In genomic region chr15:78314181-78314581, GRCh38 we compare ENCODE assay signal across 19 cellular contexts. TPM values are rescaled to one million over a fixed set of nuclear protein-coding genes. Genes with fewer than 3 reads are reported as not detected.
DNase-seq lines count a peak whose midpoint lies in the region; ATAC-seq and TF ChIP-seq lines count a peak whose summit lies in the region.
"Had no signal": no experiment of that assay in that cellular context is flagged by ENCODE, and none has a peak within 500 bp of the region (broad histone marks: within the 10 kb centered on the region; RNA-seq: fewer than 3 reads in every experiment).

No MANE protein-coding gene starts in this region.

- H2AFZ ChIP-seq in neuronal stem cell (ENCODE audit: low read length), result peak overlapping the region; percentile 86

- no peak overlapping the region for H3K14ac ChIP-seq in neuronal stem cell (ENCODE audit: low read length)

- H3K36me3 ChIP-seq in HEK293 (ENCODE audit: control insufficient read depth in 2 of 2, insufficient read depth in 1 of 2, low read length in 2 of 2) (no peaks in the 10 kb centered on the region), endodermal cell (ENCODE audit: control insufficient read depth, insufficient read depth, low read length) (no peaks in the 10 kb centered on the region), neuronal stem cell (replicated peaks in 1 of 2; ENCODE audit: control insufficient read depth in 2 of 2, insufficient read depth in 2 of 2, low read length in 2 of 2) (no peaks in the 10 kb centered on the region), upper lobe of right lung (no peaks in the 10 kb centered on the region)
- H3K36me3 ChIP-seq: MG63 had no signal

- H2BK12ac ChIP-seq in neuronal stem cell (ENCODE audit: low read length), result peak overlapping the region; percentile 11

- WGBS in endodermal cell (ENCODE audit: insufficient coverage in 1 of 2, insufficient read length in 1 of 2), 2 experiments, result 86 to 87% methylated on average over 3 to 7 of the region's 7 CpGs
- WGBS in neuronal stem cell (ENCODE audit: extremely low coverage in 2 of 2, insufficient read length in 2 of 2, insufficient replicate concordance in 1 of 2), 2 donors, result no CpG with 5 or more reads among the region's 7 CpGs

- H3K27ac Mint-ChIP-seq in endodermal cell, result peak overlapping the region; percentile 10
- H3K27ac Mint-ChIP-seq: CD4-positive, CD25-positive, alpha-beta regulatory T cell had no signal

- H3K4ac ChIP-seq in neuronal stem cell (ENCODE audit: low read length), result no peak overlapping the region

- no peaks in the 10 kb centered on the region for H3K9me3 Mint-ChIP-seq in endodermal cell
- H3K9me3 Mint-ChIP-seq: CD4-positive, CD25-positive, alpha-beta regulatory T cell; H9 had no signal

- no peak overlapping the region for H3K18ac ChIP-seq in neuronal stem cell (ENCODE audit: low read length)

- no peak overlapping the region for H4K91ac ChIP-seq in neuronal stem cell (ENCODE audit: low read depth, low read length, poor library complexity)

- H2BK15ac ChIP-seq in neuronal stem cell (ENCODE audit: low read length), result peak overlapping the region; percentile 50

- no peaks in the 10 kb centered on the region for H3K36me3 Mint-ChIP-seq in endodermal cell (ENCODE audit: low read depth)
- H3K36me3 Mint-ChIP-seq: CD4-positive, CD25-positive, alpha-beta regulatory T cell had no signal

- no peak overlapping the region for H2BK120ac ChIP-seq in neuronal stem cell (ENCODE audit: low read depth, low read length)

- POLR2A ChIA-PET in HEK293 (lab: Yijun Ruan, JAX), result no interaction called here

- H3K4me2 ChIP-seq in neuronal stem cell (ENCODE audit: insufficient read depth, low read length, poor library complexity, severe bottlenecking), result no peak overlapping the region

- peak overlapping the region; percentile 67 for H2AK5ac ChIP-seq in neuronal stem cell (ENCODE audit: low read depth, low read length)

- H3K27me3 ChIP-seq in endodermal cell (ENCODE audit: control insufficient read depth, insufficient read depth, low read length, poor library complexity, severe bottlenecking) (no peaks in the 10 kb centered on the region), neuronal stem cell (ENCODE audit: control insufficient read depth in 3 of 3, insufficient read depth in 3 of 3, low read depth in 1 of 3, low read length in 3 of 3) (no peaks in the 10 kb centered on the region), upper lobe of right lung (no peaks in the 10 kb centered on the region)
- H3K27me3 ChIP-seq: MG63 had no signal

- H3K9me3 ChIP-seq in HEK293 (ENCODE audit: control insufficient read depth, insufficient read depth, low read depth, low read length), result no peaks in the 10 kb centered on the region
- H3K9me3 ChIP-seq in endodermal cell (ENCODE audit: control insufficient read depth, low read length), result no peaks in the 10 kb centered on the region
- no peaks in the 10 kb centered on the region for H3K9me3 ChIP-seq in neuronal stem cell (replicated peaks in 1 of 2; ENCODE audit: control insufficient read depth in 2 of 2, insufficient read depth in 1 of 2, low read depth in 1 of 2, low read length in 2 of 2)
- no peaks in the 10 kb centered on the region for H3K9me3 ChIP-seq in upper lobe of right lung
- H3K9me3 ChIP-seq: MG63 had no signal

- DNase-seq in endodermal cell (peak; percentile 49), neuronal stem cell (ENCODE audit: low spot score) (no peak), upper lobe of right lung (peak; percentile 31), COLO668 (lab: John Stamatoyannopoulos, UW; ENCODE audit: unreplicated experiment) (no peak), kidney glomerular epithelial cell (lab: John Stamatoyannopoulos, UW) (no peak), NCI-H2081 treated with DMSO at 0.1 percent for 48 hours (lab: John Stamatoyannopoulos, UW) (no peak)
- DNase-seq: CD4-positive, CD25-positive, alpha-beta regulatory T cell; DND-41; H9; MG63; NCI-H1417; NCI-H1694 treated with DMSO at 0.1 percent for 48 hours; NCI-H446; NCI-H526; SHP77 had no signal

- ATAC-seq in upper lobe of right lung, result no peak

- CTCF ChIA-PET in HEK293 (lab: Yijun Ruan, JAX), result interaction anchor here (4.5 kb wide), 1 partner anchor 109 kb away, joined by 30 read pairs; no protein-coding TSS in a partner anchor

- H3K4me3 ChIP-seq in HEK293 (ENCODE audit: low read depth, low read length), result no peak overlapping the region
- H3K4me3 ChIP-seq in endodermal cell (ENCODE audit: low read length), result no peak overlapping the region
- H3K4me3 ChIP-seq in neuronal stem cell (ENCODE audit: low read length in 2 of 2), result no peak overlapping the region
- no peak overlapping the region for H3K4me3 ChIP-seq in upper lobe of right lung
- H3K4me3 ChIP-seq: MG63 had no signal

- H3K9ac ChIP-seq in endodermal cell (ENCODE audit: extremely low read depth, low read length, poor library complexity, severe bottlenecking), result no peak overlapping the region
- H3K9ac ChIP-seq in neuronal stem cell (ENCODE audit: low read depth, low read length, poor library complexity), result no peak overlapping the region

- no peak overlapping the region for H4K8ac ChIP-seq in neuronal stem cell (ENCODE audit: low read depth, low read length)

- H3K4me3 Mint-ChIP-seq in endodermal cell, result no peak overlapping the region
- H3K4me3 Mint-ChIP-seq: CD4-positive, CD25-positive, alpha-beta regulatory T cell; H9 had no signal

- H3K27ac ChIP-seq in HEK293 (ENCODE audit: extremely low read depth, low read depth, low read length), result no peak overlapping the region
- H3K27ac ChIP-seq in endodermal cell (ENCODE audit: low read depth, low read length), result no peak overlapping the region
- H3K27ac ChIP-seq in neuronal stem cell (replicated peaks; ENCODE audit: low read length), result no peak overlapping the region
- H3K27ac ChIP-seq in upper lobe of right lung, result no peak overlapping the region

- peaks cover 24% of the 10 kb centered on the region for H3K4me1 Mint-ChIP-seq in endodermal cell
- H3K4me1 Mint-ChIP-seq: CD4-positive, CD25-positive, alpha-beta regulatory T cell had no signal

- H3K23ac ChIP-seq in neuronal stem cell (ENCODE audit: low read depth, low read length, poor library complexity), result no peak overlapping the region

- intact Hi-C loops in upper lobe of right lung (cut with DNase I), result no loop called here

- H2BK5ac ChIP-seq in neuronal stem cell (ENCODE audit: low read length), result no peak overlapping the region

- no peaks in the 10 kb centered on the region for H3K4me1 ChIP-seq in HEK293 (ENCODE audit: control insufficient read depth, insufficient read depth, low read length)
- no peaks in the 10 kb centered on the region for H3K4me1 ChIP-seq in endodermal cell (ENCODE audit: control insufficient read depth, insufficient read depth, low read length)
- H3K4me1 ChIP-seq in neuronal stem cell (ENCODE audit: control insufficient read depth in 2 of 2, insufficient read depth in 1 of 2, low read depth in 1 of 2, low read length in 2 of 2), result peaks cover 25 to 32% of the 10 kb centered on the region in 2 donors
- H3K4me1 ChIP-seq in upper lobe of right lung, result no peaks in the 10 kb centered on the region

- TF ChIP-seq CTCF in HEK293 (tag by site-specific recombination; IDR thresholded peaks at IDR 0.05) (no peak), endodermal cell (conservative IDR thresholded peaks at IDR 0.05) (no peak), upper lobe of right lung (IDR thresholded peaks at IDR 0.05) (no peak)

- H3K79me1 ChIP-seq in neuronal stem cell (ENCODE audit: low read depth, low read length), result no peaks in the 10 kb centered on the region

- H3K27me3 Mint-ChIP-seq in endodermal cell (ENCODE audit: insufficient read depth), result no peaks in the 10 kb centered on the region

TF ChIP-seq in HEK293, 187 proteins besides CTCF, POLR2A, EP300 and RAD21 (continues in another document):
- no peak for TF ChIP-seq ZNF391 (tag by site-specific recombination; IDR thresholded peaks at IDR 0.05; ENCODE audit: borderline replicate concordance, low read depth)
- no peak for TF ChIP-seq ZNF266 (tag by site-specific recombination; IDR thresholded peaks at IDR 0.05; ENCODE audit: low read depth)
- no peak for TF ChIP-seq ZFP3 (tag by site-specific recombination; IDR thresholded peaks at IDR 0.05; ENCODE audit: low read depth)
- no peak for TF ChIP-seq BCL11B (tag by site-specific recombination; IDR thresholded peaks at IDR 0.05; ENCODE audit: low read depth)

RNA-seq across cellular contexts. Expression of gene SKIC8, which starts 14.8 kb away (rescaled TPM):
- total RNA-seq in endodermal cell (10 to 100 TPM; 46.3 to 55.4 TPM), upper lobe of right lung (37.9 TPM)
- polyA plus RNA-seq in endodermal cell (2013, experiment 1 of 2), result 55.8 TPM
- 56.3 TPM for polyA plus RNA-seq in endodermal cell (2013, experiment 2 of 2)
- polyA plus RNA-seq in neuronal stem cell (2013, experiment 1 of 2), result 34.0 TPM
- 34.5 TPM for polyA plus RNA-seq in neuronal stem cell (2013, experiment 2 of 2)

RNA-seq across cellular contexts. Expression of gene CRABP1, which starts 26.0 kb away (rescaled TPM):
- total RNA-seq in endodermal cell (100 to 1,000 TPM; 103 TPM), upper lobe of right lung (not detected)
- 2,939 TPM for polyA plus RNA-seq in endodermal cell (2013, experiment 1 of 2)
- 3,263 TPM for polyA plus RNA-seq in endodermal cell (2013, experiment 2 of 2)
- 1,930 TPM for polyA plus RNA-seq in neuronal stem cell (2013, experiment 1 of 2)
- polyA plus RNA-seq in neuronal stem cell (2013, experiment 2 of 2), result 1,905 TPM
- total RNA-seq: CD4-positive, CD25-positive, alpha-beta regulatory T cell; G401; LHCN-M2 had no signal
- polyA plus RNA-seq: BJ; CD4-positive, CD25-positive, alpha-beta regulatory T cell had no signal

RNA-seq across cellular contexts. Expression of gene DNAJA4, which starts 49.8 kb away (rescaled TPM):
- total RNA-seq in endodermal cell (10 to 100 TPM in 1 of 2 donors, 1 to 10 TPM in 1; 4.9 to 18.5 TPM), upper lobe of right lung (17.9 TPM)
- 3.5 TPM for polyA plus RNA-seq in endodermal cell (2013, experiment 1 of 2)
- polyA plus RNA-seq in endodermal cell (2013, experiment 2 of 2), result 2.4 TPM
- polyA plus RNA-seq in neuronal stem cell (2013, experiment 1 of 2), result 0.08 TPM
- polyA plus RNA-seq in neuronal stem cell (2013, experiment 2 of 2), result 0.06 TPM
- total RNA-seq: G401, LHCN-M2 had no signal

Comparison
In these comparisons a context has a peak if more than half of its experiments do, and no peak if none do; other contexts are left out.
1. DNase-seq: peak in endodermal cell (single experiment) and upper lobe of right lung (single experiment); none in neuronal stem cell (single experiment), COLO668 (single experiment), kidney glomerular epithelial cell (single experiment) and NCI-H2081 treated with DMSO at 0.1 percent for 48 hours (single experiment).
2. RNA of gene CRABP1, which starts 26.0 kb away (total RNA-seq): 103 TPM in endodermal cell; not detected in upper lobe of right lung (single experiment); every median in the first group is over 10 times any median in the second.